24 cellular contexts compared by ENCODE assay signal in genomic region chr4:8768357-8768999, GRCh38.
DNase-seq lines count a peak whose midpoint lies in the region; ATAC-seq, FAIRE-seq and TF ChIP-seq lines count a peak whose summit lies in the region.
"Had no signal": no experiment of that assay in that cellular context is flagged by ENCODE, and none has a peak within 500 bp of the region (broad histone marks: within the 10 kb centered on the region; RNA-seq: fewer than 3 reads in every experiment).

No MANE protein-coding gene starts in this region.

- H3K4me3 ChIP-seq in right lobe of liver (no peak overlapping the region), HepG2 (replicated peaks in 1 of 3; ENCODE audit: insufficient read depth in 1 of 3, low read depth in 2 of 3, low read length in 3 of 3) (no peak overlapping the region), upper lobe of right lung (no peak overlapping the region), PC-3 (ENCODE audit: low read length) (no peak overlapping the region)
- H3K4me3 ChIP-seq in effector memory CD4-positive, alpha-beta T cell (ENCODE audit: insufficient read depth, low read depth, low read length, poor library complexity, severe bottlenecking) = no peak overlapping the region
- H3K4me3 ChIP-seq: SJCRH30 had no signal

- 68% methylated on average over 9 of the region's 20 CpGs for WGBS in right lobe of liver (ENCODE audit: insufficient coverage, low coverage, low lambda C conversion rate, missing lambda C conversion rate)
- WGBS in HepG2 (ENCODE audit: low lambda C conversion rate) = 65% methylated on average over 14 of the region's 20 CpGs

- H3K36me3 ChIP-seq in right lobe of liver (no peaks in the 10 kb centered on the region), HepG2 (replicated peaks in 1 of 2; ENCODE audit: control insufficient read depth in 1 of 2, insufficient read depth in 2 of 2, low read length in 2 of 2) (no peaks in the 10 kb centered on the region), upper lobe of right lung (no peaks in the 10 kb centered on the region), PC-3 (ENCODE audit: low read depth, low read length) (no peaks in the 10 kb centered on the region)
- H3K36me3 ChIP-seq in effector memory CD4-positive, alpha-beta T cell (ENCODE audit: control insufficient read depth, insufficient read depth, low read length) = no peaks in the 10 kb centered on the region
- H3K36me3 ChIP-seq: SJCRH30 had no signal

- no peaks in the 10 kb centered on the region for H4K20me1 ChIP-seq in HepG2 (ENCODE audit: insufficient read depth, low read length)
- H4K20me1 ChIP-seq in PC-3 (ENCODE audit: low read length) = no peaks in the 10 kb centered on the region

- in situ Hi-C loops in HepG2 (cut with HindIII; ENCODE audit: extremely low pct_ligation_motif_present, low pct_unique_long_range_greater_than_20kb) = no loop called here

- H3K27ac Mint-ChIP-seq in neural crest cell (ENCODE audit: unreplicated experiment) = peak overlapping the region; percentile 62
- no peak overlapping the region for H3K27ac Mint-ChIP-seq in activated CD4-positive, alpha-beta memory T cell treated with anti-CD3 and anti-CD28 coated beads, Interleukin-2, amount 10 ng/mL, durations not matched to agents 7 days and 5 days
- H3K27ac Mint-ChIP-seq: HFFc6 had no signal

- H3K4me2 ChIP-seq in HepG2 (ENCODE audit: low read depth, low read length) = no peak overlapping the region
- no peak overlapping the region for H3K4me2 ChIP-seq in PC-3 (ENCODE audit: low read length)

- H3K9me3 ChIP-seq in right lobe of liver (no peaks in the 10 kb centered on the region), HepG2 (ENCODE audit: low read length) (no peaks in the 10 kb centered on the region), upper lobe of right lung (no peaks in the 10 kb centered on the region), PC-3 (ENCODE audit: low read length) (no peaks in the 10 kb centered on the region)
- no peaks in the 10 kb centered on the region for H3K9me3 ChIP-seq in effector memory CD4-positive, alpha-beta T cell (ENCODE audit: control insufficient read depth, low read length)
- H3K9me3 ChIP-seq: SJCRH30 had no signal

- H3F3A ChIP-seq in PC-3 (ENCODE audit: low read length, unreplicated experiment) = no peaks in the 10 kb centered on the region

- H2AFZ ChIP-seq in HepG2 (ENCODE audit: low read length) = no peak overlapping the region
- H2AFZ ChIP-seq in PC-3 (ENCODE audit: low read length) = no peak overlapping the region

- no peak for TF ChIP-seq POLR2A in right lobe of liver (IDR thresholded peaks at IDR 0.05)
- TF ChIP-seq POLR2A in HepG2 (IDR thresholded peaks at IDR 0.05; ENCODE audit: insufficient read depth in 1 of 2, low read depth in 2 of 2, low read length in 2 of 2) = no peak

- intact Hi-C loops in right lobe of liver (cut with DNase I) = no loop called here
- intact Hi-C loops in HepG2 (cut with micrococcal nuclease; ENCODE audit: unreplicated experiment) = no loop called here
- intact Hi-C loops in left cardiac atrium (cut with DNase I) = no loop called here
- intact Hi-C loops in upper lobe of right lung (cut with DNase I) = no loop called here
- intact Hi-C loops in PC-3 (cut with micrococcal nuclease) = no loop called here

- ATAC-seq in right lobe of liver (no peak), HepG2 (no peak), left cardiac atrium (no peak), upper lobe of right lung (no peak), PC-3 (no peak)

- TF ChIP-seq CTCF in right lobe of liver (IDR thresholded peaks at IDR 0.05) (no peak), HepG2 (CRISPR knock-in tag; IDR thresholded peaks at IDR 0.05) (no peak), neural crest cell (conservative IDR thresholded peaks at IDR 0.05) (no peak), upper lobe of right lung (IDR thresholded peaks at IDR 0.05) (no peak), PC-3 (conservative IDR thresholded peaks at IDR 0.05; ENCODE audit: low read depth, low read length) (no peak)

- H3K9ac ChIP-seq in HepG2 (ENCODE audit: insufficient read depth, low read depth, low read length) = no peak overlapping the region
- H3K9ac ChIP-seq in PC-3 (ENCODE audit: low read length) = no peak overlapping the region

- BruUV-seq in HepG2 (replicated peaks; lab: Mats Ljungman, UMichigan) = no TSS peak
- no TSS peak for BruUV-seq in PC-3 (replicated peaks; lab: Mats Ljungman, UMichigan)

- no peaks in the 10 kb centered on the region for H3K27me3 ChIP-seq in right lobe of liver
- peaks cover 3 to 41% of the 10 kb centered on the region in 2 experiments; a peak in 4 of 5 replicates for H3K27me3 ChIP-seq in HepG2 (ENCODE audit: control insufficient read depth in 1 of 2, insufficient read depth in 2 of 2, low read length in 2 of 2)
- peaks cover 4% of the 10 kb centered on the region for H3K27me3 ChIP-seq in upper lobe of right lung
- no peaks in the 10 kb centered on the region for H3K27me3 ChIP-seq in effector memory CD4-positive, alpha-beta T cell (replicated peaks; ENCODE audit: control insufficient read depth, insufficient read depth, low read length, poor library complexity, severe bottlenecking)
- H3K27me3 ChIP-seq in PC-3 (ENCODE audit: low read length) = peaks cover 5% of the 10 kb centered on the region; the same call in 1 of the 2 replicates

- H3K79me2 ChIP-seq in HepG2 (ENCODE audit: insufficient read depth, low read length) = no peaks in the 10 kb centered on the region
- H3K79me2 ChIP-seq in PC-3 (ENCODE audit: low read length) = no peaks in the 10 kb centered on the region

- H3K27ac ChIP-seq in right lobe of liver = no peak overlapping the region
- H3K27ac ChIP-seq in HepG2 (ENCODE audit: extremely low read length, insufficient read depth, low read length) = no peak overlapping the region
- H3K27ac ChIP-seq in upper lobe of right lung = no peak overlapping the region
- no peak overlapping the region for H3K27ac ChIP-seq in effector memory CD4-positive, alpha-beta T cell (ENCODE audit: insufficient read depth, low read length, poor library complexity, severe bottlenecking)
- H3K27ac ChIP-seq in PC-3 (ENCODE audit: low read length) = no peak overlapping the region
- H3K27ac ChIP-seq: C4-2B, HL-60, SJCRH30 had no signal

- DNase-seq in right lobe of liver (peak in 2 of 3 donors; percentile 5 to 16), HepG2 (ENCODE audit: low spot score) (no peak), left cardiac atrium (peak; percentile 6), neural crest cell (ENCODE audit: low read depth, low spot score) (no peak), upper lobe of right lung (peak; percentile 46), PC-3 (no peak)
- no peak for DNase-seq in effector memory CD4-positive, alpha-beta T cell
- DNase-seq in activated CD4-positive, alpha-beta memory T cell treated with anti-CD3 and anti-CD28 coated beads, Interleukin-2, amount 10 ng/mL, durations not matched to agents 7 days and 5 days = no peak
- DNase-seq: ACHN, DMS79, H7, HFFc6, IMR-90, Karpas-422, NCI-H1048, NCI-H1436 treated with DMSO at 0.1 percent for 48 hours, NCI-H2029, NCI-H345, NCI-H524 treated with DMSO at 0.1 percent for 48 hours, RPMI8226, SJCRH30 had no signal

- POLR2A ChIA-PET in HepG2 (lab: Yijun Ruan, JAX) (no interaction called here), PC-3 (lab: Charles Lee; ENCODE audit: unreplicated experiment) (no interaction called here)
- POLR2A ChIA-PET in activated CD4-positive, alpha-beta memory T cell treated with anti-CD3 and anti-CD28 coated beads, Interleukin-2, amount 10 ng/mL, durations not matched to agents 7 days and 5 days (lab: Charles Lee) = no interaction called here

- no peaks in the 10 kb centered on the region for H3K9me2 ChIP-seq in PC-3 (replicated peaks; ENCODE audit: low read length)

- no peak overlapping the region for H3K4me3 Mint-ChIP-seq in neural crest cell
- H3K4me3 Mint-ChIP-seq in activated CD4-positive, alpha-beta memory T cell treated with anti-CD3 and anti-CD28 coated beads, Interleukin-2, amount 10 ng/mL, durations not matched to agents 7 days and 5 days = no peak overlapping the region
- H3K4me3 Mint-ChIP-seq: HFFc6 had no signal

- no peaks in the 10 kb centered on the region for H3K36me3 Mint-ChIP-seq in neural crest cell (ENCODE audit: low read depth)
- H3K36me3 Mint-ChIP-seq in activated CD4-positive, alpha-beta memory T cell treated with anti-CD3 and anti-CD28 coated beads, Interleukin-2, amount 10 ng/mL, durations not matched to agents 7 days and 5 days (ENCODE audit: low read depth) = no peaks in the 10 kb centered on the region

- no peaks in the 10 kb centered on the region for H3K4me1 Mint-ChIP-seq in neural crest cell
- no peaks in the 10 kb centered on the region for H3K4me1 Mint-ChIP-seq in activated CD4-positive, alpha-beta memory T cell treated with anti-CD3 and anti-CD28 coated beads, Interleukin-2, amount 10 ng/mL, durations not matched to agents 7 days and 5 days

- no peak for FAIRE-seq in HepG2 (lab: Jason Lieb, UNC)
- FAIRE-seq: GM12892 had no signal

- no peaks in the 10 kb centered on the region for H3K9me3 Mint-ChIP-seq in neural crest cell
- peaks cover 3% of the 10 kb centered on the region for H3K9me3 Mint-ChIP-seq in activated CD4-positive, alpha-beta memory T cell treated with anti-CD3 and anti-CD28 coated beads, Interleukin-2, amount 10 ng/mL, durations not matched to agents 7 days and 5 days

- H3K27me3 Mint-ChIP-seq in neural crest cell (ENCODE audit: low read depth) = peaks cover 26% of the 10 kb centered on the region
- no peaks in the 10 kb centered on the region for H3K27me3 Mint-ChIP-seq in activated CD4-positive, alpha-beta memory T cell treated with anti-CD3 and anti-CD28 coated beads, Interleukin-2, amount 10 ng/mL, durations not matched to agents 7 days and 5 days

- no peaks in the 10 kb centered on the region for H3K4me1 ChIP-seq in right lobe of liver
- no peaks in the 10 kb centered on the region for H3K4me1 ChIP-seq in HepG2 (ENCODE audit: insufficient read depth, low read length)
- no peaks in the 10 kb centered on the region for H3K4me1 ChIP-seq in upper lobe of right lung
- H3K4me1 ChIP-seq in effector memory CD4-positive, alpha-beta T cell (ENCODE audit: control insufficient read depth, insufficient read depth, low read length, poor library complexity, severe bottlenecking) = no peaks in the 10 kb centered on the region
- H3K4me1 ChIP-seq in PC-3 (ENCODE audit: insufficient read depth, low read length) = no peaks in the 10 kb centered on the region
- H3K4me1 ChIP-seq: SJCRH30 had no signal

- CTCF ChIA-PET in HepG2 (lab: Yijun Ruan, JAX; ENCODE audit: low intra/inter-chr PET ratio, low total read pairs) (no interaction called here), PC-3 (lab: Charles Lee) (no interaction called here)
- CTCF ChIA-PET in activated CD4-positive, alpha-beta memory T cell treated with anti-CD3 and anti-CD28 coated beads, Interleukin-2, amount 10 ng/mL, durations not matched to agents 7 days and 5 days (lab: Charles Lee) = no interaction called here

- no peak for TF ChIP-seq RAD21 in HepG2 (CRISPR knock-in tag; IDR thresholded peaks at IDR 0.05)

- TF ChIP-seq EP300 in HepG2 (IDR thresholded peaks at IDR 0.05; ENCODE audit: low read depth in 2 of 2, low read length in 2 of 2) (no peak), HepG2 (CRISPR knock-in tag; IDR thresholded peaks at IDR 0.05; ENCODE audit: borderline replicate concordance) (no peak)

TF ChIP-seq in HepG2, 621 proteins besides CTCF, POLR2A, EP300 and RAD21:
- no peak for TF ChIP-seq ZFP36L2 (CRISPR knock-in tag; IDR thresholded peaks at IDR 0.05)
- TF ChIP-seq SATB2 (CRISPR knock-in tag; IDR thresholded peaks at IDR 0.05) = no peak

Comparison
In these comparisons a context has a peak if more than half of its experiments do, and no peak if none do; other contexts are left out.
1. DNase-seq: peak in right lobe of liver (2 of 3), left cardiac atrium (single experiment) and upper lobe of right lung (single experiment); none in HepG2 (single experiment), neural crest cell (single experiment), effector memory CD4-positive, alpha-beta T cell (0 of 3), PC-3 (single experiment) and activated CD4-positive, alpha-beta memory T cell treated with anti-CD3 and anti-CD28 coated beads, Interleukin-2, amount 10 ng/mL, durations not matched to agents 7 days and 5 days (single experiment).